In genomic region chr1:23795676-23796465, GRCh38 we compare ENCODE assay signal across 1 cellular context.
TF ChIP-seq lines count a peak whose summit lies in the region.

No MANE protein-coding gene starts in this region.

TF ChIP-seq in GM12878, 131 proteins besides CTCF, POLR2A, EP300 and RAD21:
- TF ChIP-seq ATF3 (IDR thresholded peaks at IDR 0.05; ENCODE audit: borderline replicate concordance, extremely low read depth, low read depth, low read length) (no peak), POLR2AphosphoS5 (IDR thresholded peaks at IDR 0.05; ENCODE audit: low read length) (0 out of 2 replicates have a peak, but pooled peaks have one; percentile 9), RCOR1 (conservative IDR thresholded peaks at IDR 0.05; ENCODE audit: low read depth, low read length) (no peak), STAT1 (conservative IDR thresholded peaks at IDR 0.05) (no peak), RBBP5 (conservative IDR thresholded peaks at IDR 0.05) (no peak), WRNIP1 (IDR thresholded peaks at IDR 0.05; ENCODE audit: borderline replicate concordance, low read depth, low read length) (no peak), RFX5 (IDR thresholded peaks at IDR 0.05; ENCODE audit: low read depth, low read length) (no peak), E2F4 (IDR thresholded peaks at IDR 0.05; ENCODE audit: low read depth, low read length) (no peak), HDAC2 (IDR thresholded peaks at IDR 0.05) (no peak)
